21 cellular contexts compared by ENCODE assay signal in the genomic region with DNA sequence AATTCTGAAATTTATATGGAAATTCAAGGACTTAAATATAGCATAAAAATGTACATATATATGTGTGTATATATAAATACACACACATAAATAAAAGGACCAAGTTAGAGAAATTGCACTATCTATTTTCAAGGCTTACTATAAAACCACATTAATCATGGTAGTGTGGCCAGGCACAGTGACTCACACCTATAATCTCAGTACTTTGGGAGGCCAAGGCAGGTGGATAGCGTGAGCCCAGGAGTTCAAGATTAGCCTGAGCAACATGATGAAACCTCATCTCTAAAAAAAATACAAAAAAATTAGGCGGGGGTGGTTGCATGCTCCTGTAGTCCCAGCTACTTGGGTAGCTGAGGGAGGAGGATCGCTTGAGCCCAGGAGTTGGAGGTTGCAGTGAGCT.
"Had no signal": no experiment of that assay in that cellular context is flagged by ENCODE, and none has a peak within 500 bp of the region (broad histone marks: within the 10 kb centered on the region; RNA-seq: fewer than 3 reads in every experiment).

No MANE protein-coding gene starts in this region.

- DNase-seq: activated CD4-positive, alpha-beta memory T cell treated with anti-CD3 and anti-CD28 coated beads for 36 hours; activated CD4-positive, alpha-beta T cell treated with anti-CD3 and anti-CD28 coated beads, Interleukin-2, amount 10 ng/mL, durations not matched to agents 7 days and 5 days; activated CD4-positive, CD25-positive, alpha-beta regulatory T cell; activated CD8-positive, alpha-beta memory T cell treated with anti-CD3 and anti-CD28 coated beads for 24 hours; activated gamma-delta T cell; activated naive CD4-positive, alpha-beta T cell treated with anti-CD3 and anti-CD28 coated beads for 36 hours; activated T-cell treated with anti-CD3 and anti-CD28 coated beads, Interleukin-2, amount 50 U/mL, for 48 hours; brain microvascular endothelial cell; cerebellar nuclear complex; NCI-H1092; NCI-H1417; NCI-H1930; NCI-H2107; NCI-H2171 treated with DMSO at 0.1 percent for 48 hours; NCI-H510A treated with DMSO at 0.1 percent for 48 hours; SIG-M5; T-cell; T-helper 2 cell; T1000 had no signal

- ATAC-seq: activated T-helper 17 cell treated with anti-CD3 and anti-CD28 coated beads, Interleukin-2, amount 50 U/mL, for 72 hours; T-cell had no signal

- H3K36me3 ChIP-seq: brain microvascular endothelial cell had no signal

- H3K27me3 ChIP-seq: brain microvascular endothelial cell had no signal

- H3K27ac ChIP-seq: brain microvascular endothelial cell, VCaP had no signal
